In the genomic region with DNA sequence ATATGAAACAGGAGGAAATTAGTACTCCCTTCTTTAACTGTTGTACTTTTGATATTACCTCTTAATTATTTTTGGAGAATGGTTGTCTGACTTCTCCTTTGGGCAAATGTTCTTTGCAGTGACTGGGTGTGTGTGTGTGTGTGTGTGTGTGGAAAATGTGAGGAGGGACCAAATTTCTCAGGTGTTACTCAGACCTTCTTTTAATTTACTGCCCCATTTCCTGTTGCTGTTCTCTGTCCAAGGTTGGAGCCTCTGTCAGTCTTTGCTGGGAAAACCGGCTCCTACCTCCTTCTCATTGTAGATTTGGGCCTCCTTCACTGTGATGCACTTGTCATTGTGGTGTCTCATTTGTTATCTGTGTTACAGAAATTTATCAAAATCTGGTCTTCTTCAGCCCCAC, we compare ENCODE assay signal across 1 cellular context.
TF ChIP-seq lines count a peak whose summit lies in the region.

No MANE protein-coding gene starts in this region.

TF ChIP-seq in IMR-90, 13 proteins besides CTCF, POLR2A, EP300 and RAD21:
- TF ChIP-seq FOS (IDR thresholded peaks at IDR 0.05; ENCODE audit: low read depth, low read length) (no peak), CEBPB (IDR thresholded peaks at IDR 0.05; ENCODE audit: low read depth, low read length) (no peak), NFE2L2 (IDR thresholded peaks at IDR 0.05; ENCODE audit: low read depth, low read length) (no peak), RFX5 (IDR thresholded peaks at IDR 0.05; ENCODE audit: low read depth, low read length) (no peak), MXI1 (IDR thresholded peaks at IDR 0.05; ENCODE audit: borderline replicate concordance, low read depth, low read length) (no peak), CHD1 (IDR thresholded peaks at IDR 0.05; ENCODE audit: low read depth, low read length) (no peak), BHLHE40 (IDR thresholded peaks at IDR 0.05; ENCODE audit: low read depth, low read length) (no peak), SMC3 (IDR thresholded peaks at IDR 0.05; ENCODE audit: low read depth, low read length) (no peak), MAZ (IDR thresholded peaks at IDR 0.05; ENCODE audit: borderline replicate concordance, low read depth, low read length) (no peak), MAFK (IDR thresholded peaks at IDR 0.05; ENCODE audit: low read depth, low read length) (no peak), RCOR1 (IDR thresholded peaks at IDR 0.05; ENCODE audit: insufficient replicate concordance, low read length) (no peak)
- TF ChIP-seq, protein P1, sequence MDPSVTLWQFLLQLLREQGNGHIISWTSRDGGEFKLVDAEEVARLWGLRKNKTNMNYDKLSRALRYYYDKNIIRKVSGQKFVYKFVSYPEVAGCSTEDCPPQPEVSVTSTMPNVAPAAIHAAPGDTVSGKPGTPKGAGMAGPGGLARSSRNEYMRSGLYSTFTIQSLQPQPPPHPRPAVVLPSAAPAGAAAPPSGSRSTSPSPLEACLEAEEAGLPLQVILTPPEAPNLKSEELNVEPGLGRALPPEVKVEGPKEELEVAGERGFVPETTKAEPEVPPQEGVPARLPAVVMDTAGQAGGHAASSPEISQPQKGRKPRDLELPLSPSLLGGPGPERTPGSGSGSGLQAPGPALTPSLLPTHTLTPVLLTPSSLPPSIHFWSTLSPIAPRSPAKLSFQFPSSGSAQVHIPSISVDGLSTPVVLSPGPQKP (IDR thresholded peaks at IDR 0.05; ENCODE audit: borderline replicate concordance, low read depth, low read length) = no peak
- TF ChIP-seq, protein P2, sequence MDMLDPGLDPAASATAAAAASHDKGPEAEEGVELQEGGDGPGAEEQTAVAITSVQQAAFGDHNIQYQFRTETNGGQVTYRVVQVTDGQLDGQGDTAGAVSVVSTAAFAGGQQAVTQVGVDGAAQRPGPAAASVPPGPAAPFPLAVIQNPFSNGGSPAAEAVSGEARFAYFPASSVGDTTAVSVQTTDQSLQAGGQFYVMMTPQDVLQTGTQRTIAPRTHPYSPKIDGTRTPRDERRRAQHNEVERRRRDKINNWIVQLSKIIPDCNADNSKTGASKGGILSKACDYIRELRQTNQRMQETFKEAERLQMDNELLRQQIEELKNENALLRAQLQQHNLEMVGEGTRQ (IDR thresholded peaks at IDR 0.05; ENCODE audit: low read depth, low read length) = no peak
